ENCODE assay signal across 16 cellular contexts in the genomic region with DNA sequence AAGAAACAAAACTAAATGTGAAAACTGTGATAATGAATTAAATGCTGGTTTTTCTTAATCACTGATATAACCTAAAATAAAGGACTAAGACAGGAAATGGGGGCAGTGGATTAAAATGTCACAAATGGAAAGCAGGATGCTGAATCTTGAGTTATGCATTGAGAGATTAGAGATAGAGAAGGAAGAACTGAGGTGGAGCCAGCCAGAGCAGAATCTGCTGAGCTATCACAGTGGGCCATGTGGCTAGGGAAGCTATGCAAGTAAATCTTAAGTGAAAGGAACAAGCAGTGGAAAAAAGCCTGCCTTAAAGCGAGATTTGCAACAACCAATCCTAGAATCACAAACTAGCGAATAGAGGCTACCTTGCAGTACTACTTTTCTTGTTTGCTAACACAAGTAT.
DNase-seq lines count a peak whose midpoint lies in the region; ATAC-seq lines count a peak whose summit lies in the region.
"Had no signal": no experiment of that assay in that cellular context is flagged by ENCODE, and none has a peak within 500 bp of the region (broad histone marks: within the 10 kb centered on the region; RNA-seq: fewer than 3 reads in every experiment).

No MANE protein-coding gene starts in this region.

- H3K4me3 Mint-ChIP-seq in activated CD4-positive, alpha-beta T cell treated with anti-CD3 and anti-CD28 coated beads, Interleukin-2, amount 10 ng/mL, durations not matched to agents 24 days and 14 days: peak overlapping the region; percentile 17
- H3K4me3 Mint-ChIP-seq in T-helper 2 cell treated with Interferon-gamma antibody and Interleukin-4, amounts not matched to agents 5 μg/mL and 100 μg/mL, for 36 hours: no peak overlapping the region
- no peak overlapping the region for H3K4me3 Mint-ChIP-seq in central memory CD8-positive, alpha-beta T cell
- no peak overlapping the region for H3K4me3 Mint-ChIP-seq in stimulated activated naive B cell treated with anti-CD40 and anti-IgM and Interleukin-4, amounts not matched to agents 10 μg/mL and 1 μg/mL and 100 μg/mL, for 72 hours

- no peak for ATAC-seq in central memory CD8-positive, alpha-beta T cell (replicated peaks; ENCODE audit: extremely low read depth, poor library complexity, severe bottlenecking)
- ATAC-seq in stimulated activated naive B cell treated with anti-CD40 and anti-IgM and Interleukin-4, amounts not matched to agents 10 μg/mL and 1 μg/mL and 100 μg/mL, for 72 hours (replicated peaks): no peak
- ATAC-seq in HG03045 (IDR thresholded peaks at IDR 0.05; ENCODE audit: unreplicated experiment): no peak

- H3K4me1 Mint-ChIP-seq in activated CD4-positive, alpha-beta T cell treated with anti-CD3 and anti-CD28 coated beads, Interleukin-2, amount 10 ng/mL, durations not matched to agents 24 days and 14 days: peaks cover 49% of the 10 kb centered on the region
- H3K4me1 Mint-ChIP-seq in T-helper 2 cell treated with Interferon-gamma antibody and Interleukin-4, amounts not matched to agents 5 μg/mL and 100 μg/mL, for 36 hours (ENCODE audit: low read depth): peaks cover 57% of the 10 kb centered on the region
- peaks cover 59% of the 10 kb centered on the region for H3K4me1 Mint-ChIP-seq in central memory CD8-positive, alpha-beta T cell
- H3K4me1 Mint-ChIP-seq in stimulated activated naive B cell treated with anti-CD40 and anti-IgM and Interleukin-4, amounts not matched to agents 10 μg/mL and 1 μg/mL and 100 μg/mL, for 72 hours: peaks cover 35 to 53% of the 10 kb centered on the region in 2 donors

- H3K9me3 Mint-ChIP-seq in activated CD4-positive, alpha-beta T cell treated with anti-CD3 and anti-CD28 coated beads, Interleukin-2, amount 10 ng/mL, durations not matched to agents 24 days and 14 days: peaks cover 4% of the 10 kb centered on the region
- peaks cover 6% of the 10 kb centered on the region for H3K9me3 Mint-ChIP-seq in T-helper 2 cell treated with Interferon-gamma antibody and Interleukin-4, amounts not matched to agents 5 μg/mL and 100 μg/mL, for 36 hours
- no peaks in the 10 kb centered on the region for H3K9me3 Mint-ChIP-seq in central memory CD8-positive, alpha-beta T cell
- peaks cover 5 to 8% of the 10 kb centered on the region in 2 donors for H3K9me3 Mint-ChIP-seq in stimulated activated naive B cell treated with anti-CD40 and anti-IgM and Interleukin-4, amounts not matched to agents 10 μg/mL and 1 μg/mL and 100 μg/mL, for 72 hours

- no peaks in the 10 kb centered on the region for H3K27me3 Mint-ChIP-seq in activated CD4-positive, alpha-beta T cell treated with anti-CD3 and anti-CD28 coated beads, Interleukin-2, amount 10 ng/mL, durations not matched to agents 24 days and 14 days
- no peaks in the 10 kb centered on the region for H3K27me3 Mint-ChIP-seq in T-helper 2 cell treated with Interferon-gamma antibody and Interleukin-4, amounts not matched to agents 5 μg/mL and 100 μg/mL, for 36 hours (ENCODE audit: low read depth)
- H3K27me3 Mint-ChIP-seq in central memory CD8-positive, alpha-beta T cell: no peaks in the 10 kb centered on the region
- H3K27me3 Mint-ChIP-seq in stimulated activated naive B cell treated with anti-CD40 and anti-IgM and Interleukin-4, amounts not matched to agents 10 μg/mL and 1 μg/mL and 100 μg/mL, for 72 hours: no peaks in the 10 kb centered on the region
- H3K27me3 Mint-ChIP-seq: progenitor cell of endocrine pancreas had no signal

- DNase-seq in activated CD4-positive, alpha-beta T cell treated with anti-CD3 and anti-CD28 coated beads, Interleukin-2, amount 10 ng/mL, durations not matched to agents 24 days and 14 days: peak; percentile 62
- DNase-seq in activated CD4-positive, alpha-beta T cell treated with anti-CD3 and anti-CD28 coated beads for 4 hours: no peak
- no peak for DNase-seq in T-helper 2 cell treated with Interferon-gamma antibody and Interleukin-4, amounts not matched to agents 5 μg/mL and 100 μg/mL, for 36 hours (ENCODE audit: low spot score)
- DNase-seq in central memory CD8-positive, alpha-beta T cell (ENCODE audit: low spot score in 2 of 2): no peak
- DNase-seq in stimulated activated naive B cell treated with anti-CD40 and anti-IgM and Interleukin-4, amounts not matched to agents 10 μg/mL and 1 μg/mL and 100 μg/mL, for 72 hours: no peak
- DNase-seq in mesenteric fat pad (ENCODE audit: low spot score): no peak
- DNase-seq in NCI-H82 (lab: John Stamatoyannopoulos, UW): no peak
- DNase-seq: activated CD4-positive, alpha-beta T cell treated with anti-CD3 and anti-CD28 coated beads, Interleukin-2, amount 50 U/mL, for 1 hour; activated effector memory CD4-positive, alpha-beta T cell treated with Interleukin-2 at 50 U/mL for 16 hours; dermis blood vessel endothelial cell; esophagus squamous epithelium; NCI-H187 treated with DMSO at 0.1 percent for 48 hours; NCI-H526; T-helper 1 cell had no signal

- intact Hi-C loops in activated CD4-positive, alpha-beta T cell treated with anti-CD3 and anti-CD28 coated beads, Interleukin-2, amount 10 ng/mL, durations not matched to agents 24 days and 14 days (cut with micrococcal nuclease): loop anchor here (5.0 kb wide), 1 partner anchor 333 kb away; a partner anchor contains a TSS

- no peak overlapping the region for H3K27ac Mint-ChIP-seq in activated CD4-positive, alpha-beta T cell treated with anti-CD3 and anti-CD28 coated beads, Interleukin-2, amount 10 ng/mL, durations not matched to agents 24 days and 14 days
- peak overlapping the region; percentile 9 for H3K27ac Mint-ChIP-seq in T-helper 2 cell treated with Interferon-gamma antibody and Interleukin-4, amounts not matched to agents 5 μg/mL and 100 μg/mL, for 36 hours
- peak overlapping the region; percentile 73 for H3K27ac Mint-ChIP-seq in central memory CD8-positive, alpha-beta T cell (ENCODE audit: low read depth)
- H3K27ac Mint-ChIP-seq in stimulated activated naive B cell treated with anti-CD40 and anti-IgM and Interleukin-4, amounts not matched to agents 10 μg/mL and 1 μg/mL and 100 μg/mL, for 72 hours: peak overlapping the region; percentile 75
- H3K27ac Mint-ChIP-seq: progenitor cell of endocrine pancreas had no signal

- peaks cover 2% of the 10 kb centered on the region for H3K36me3 Mint-ChIP-seq in activated CD4-positive, alpha-beta T cell treated with anti-CD3 and anti-CD28 coated beads, Interleukin-2, amount 10 ng/mL, durations not matched to agents 24 days and 14 days (ENCODE audit: low read depth)
- H3K36me3 Mint-ChIP-seq in T-helper 2 cell treated with Interferon-gamma antibody and Interleukin-4, amounts not matched to agents 5 μg/mL and 100 μg/mL, for 36 hours (ENCODE audit: low read depth): peaks cover 10% of the 10 kb centered on the region
- H3K36me3 Mint-ChIP-seq in central memory CD8-positive, alpha-beta T cell (ENCODE audit: insufficient read depth): no peaks in the 10 kb centered on the region
- peaks cover 4 to 10% of the 10 kb centered on the region in 2 donors for H3K36me3 Mint-ChIP-seq in stimulated activated naive B cell treated with anti-CD40 and anti-IgM and Interleukin-4, amounts not matched to agents 10 μg/mL and 1 μg/mL and 100 μg/mL, for 72 hours
